Comparison of ENCODE assay signal across 10 cellular contexts in the genomic region with DNA sequence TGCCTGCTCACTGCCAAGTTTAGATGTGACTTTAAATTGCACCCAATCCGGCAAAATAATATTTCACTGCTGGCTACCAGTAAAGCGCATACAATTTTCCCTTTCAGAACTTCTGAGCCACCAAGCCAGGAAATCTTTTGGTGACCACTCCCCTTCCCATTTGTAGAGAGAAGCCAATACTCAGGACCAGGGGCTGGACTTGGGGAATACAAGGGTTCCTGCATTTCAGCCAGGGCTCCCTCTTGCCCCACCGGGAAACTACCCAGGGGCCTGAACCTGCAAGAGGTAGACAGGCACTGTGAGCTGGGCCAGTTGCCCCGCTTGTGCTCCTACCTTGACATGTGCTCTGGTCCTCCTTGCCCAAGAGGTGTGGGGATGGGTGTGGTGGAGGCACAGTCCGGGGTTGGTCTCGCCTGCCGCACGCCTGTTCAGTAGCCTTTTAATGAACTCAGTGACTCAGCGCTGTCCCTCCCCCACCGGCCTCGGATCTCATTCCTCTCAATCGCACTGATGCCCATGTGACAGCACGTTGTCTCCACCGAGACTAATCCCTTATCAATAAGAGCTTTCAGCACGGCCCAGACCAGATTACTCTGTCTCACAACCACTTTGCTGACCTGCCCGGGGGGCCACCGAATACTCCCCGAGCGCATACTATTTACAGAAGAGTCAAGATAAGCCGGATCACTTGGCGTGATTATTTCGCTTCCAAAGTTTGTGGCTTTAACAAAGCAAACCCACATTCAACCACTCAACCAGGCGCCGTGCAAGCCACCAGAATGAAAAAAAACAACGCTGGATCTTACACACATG.
A peak's percentile ranks its signal among the peaks of the same experiment; 100 is the strongest.
DNase-seq lines count a peak whose midpoint lies in the region; ATAC-seq, FAIRE-seq and TF ChIP-seq lines count a peak whose summit lies in the region.
"Had no signal": no experiment of that assay in that cellular context is flagged by ENCODE, and none has a peak within 500 bp of the region (broad histone marks: within the 10 kb centered on the region; RNA-seq: fewer than 3 reads in every experiment).

No MANE protein-coding gene starts in this region.

- H3K9me3 ChIP-seq in H1 (ENCODE audit: insufficient read depth in 2 of 2, low read depth in 1 of 2, low read length in 1 of 2) (no peaks in the 10 kb centered on the region), lower lobe of right lung (no peaks in the 10 kb centered on the region), A673 (ENCODE audit: low read depth, low read length, poor library complexity, severe bottlenecking) (no peaks in the 10 kb centered on the region)
- H3K9me3 ChIP-seq: tibial artery had no signal

- FAIRE-seq in H1 (lab: Jason Lieb, UNC) (peak; percentile 7), urothelium cell line (lab: Jason Lieb, UNC) (peak; percentile 20)

- no peak for TF ChIP-seq POLR2A in H1 (IDR thresholded peaks at IDR 0.05; ENCODE audit: control extremely low read depth in 1 of 2, low read depth in 2 of 2, low read length in 2 of 2)

- no peak overlapping the region for H3K9ac ChIP-seq in H1 (replicated peaks in 1 of 4; ENCODE audit: extremely low read depth in 1 of 4, low read depth in 3 of 4, low read length in 3 of 4)

- intact Hi-C loops in lower lobe of right lung (cut with DNase I): no loop called here
- intact Hi-C loops in A673 (cut with micrococcal nuclease; ENCODE audit: unreplicated experiment): no loop called here

- no peak overlapping the region for H2BK120ac ChIP-seq in H1 (replicated peaks; ENCODE audit: low read depth, low read length)

- no peak overlapping the region for H2AFZ ChIP-seq in H1 (ENCODE audit: low read length)

- H4K8ac ChIP-seq in H1 (ENCODE audit: extremely low read depth, insufficient read depth, low read length): no peak overlapping the region

- no peak overlapping the region for H3K14ac ChIP-seq in H1 (ENCODE audit: insufficient read length)

- no peak overlapping the region for H2AK5ac ChIP-seq in H1 (ENCODE audit: low read depth, low read length)

- H3K4me1 ChIP-seq in H1 (replicated peaks in 1 of 4; ENCODE audit: control insufficient read depth in 3 of 4, insufficient read depth in 4 of 4, low read length in 3 of 4): peaks cover 4 to 15% (median 10%) of the 10 kb centered on the region in 4 experiments
- H3K4me1 ChIP-seq in lower lobe of right lung: peaks cover 16% of the 10 kb centered on the region
- no peaks in the 10 kb centered on the region for H3K4me1 ChIP-seq in A673 (ENCODE audit: insufficient read depth, low read length, poor library complexity, severe bottlenecking)

- no peak overlapping the region for H3K23ac ChIP-seq in H1 (ENCODE audit: insufficient read length)

- H3K4me2 ChIP-seq in H1 (ENCODE audit: insufficient read depth in 1 of 2, low read depth in 2 of 2, low read length in 2 of 2): no peak overlapping the region

- WGBS in H1 (ENCODE audit: extremely low coverage in 1 of 2, insufficient coverage in 1 of 2, insufficient read length in 1 of 2, insufficient replicate concordance in 2 of 2, low coverage in 1 of 2, low lambda C conversion rate in 2 of 2, missing lambda C conversion rate in 1 of 2), 2 experiments: 90% methylated on average over 25 of the region's 25 CpGs; no CpG with 5 or more reads in 1 of the 2 experiments

- H4K20me1 ChIP-seq in H1 (replicated peaks in 1 of 2; ENCODE audit: control insufficient read depth in 1 of 2, insufficient read depth in 2 of 2, low read length in 2 of 2): no peaks in the 10 kb centered on the region

- H4K5ac ChIP-seq in H1 (ENCODE audit: insufficient read length, low read depth, low read length): no peak overlapping the region

- no peaks in the 10 kb centered on the region for H3K79me1 ChIP-seq in H1 (ENCODE audit: low read depth, low read length)

- H2BK12ac ChIP-seq in H1 (ENCODE audit: low read depth, low read length): no peak overlapping the region; the same call in 1 of the 2 replicates

- DNase-seq in NCI-H524 treated with DMSO at 0.1 percent for 48 hours (lab: John Stamatoyannopoulos, UW) (peak; percentile 43), H1 (ENCODE audit: low read depth in 1 of 2, low spot score in 2 of 2) (no peak), lower lobe of right lung (no peak), urothelium cell line (ENCODE audit: low spot score) (peak; percentile 81), DMS153 (lab: John Stamatoyannopoulos, UW) (no peak), A673 (ENCODE audit: low spot score) (no peak)
- DNase-seq: activated CD4-positive, alpha-beta T cell treated with anti-CD3 and anti-CD28 coated beads, Interleukin-2, amount 10 ng/mL, durations not matched to agents 24 days and 14 days; stimulated activated CD4-positive, alpha-beta T cell treated with anti-CD3 and anti-CD28 coated beads, Interleukin-2, amount 100 ng/mL, for 24 hours had no signal

- TF ChIP-seq CTCF in H1 (IDR thresholded peaks at IDR 0.05; ENCODE audit: control extremely low read depth in 1 of 3, insufficient read depth in 1 of 3, low read depth in 1 of 3, low read length in 3 of 3) (no peak), lower lobe of right lung (IDR thresholded peaks at IDR 0.05) (no peak), A673 (conservative IDR thresholded peaks at IDR 0.05; ENCODE audit: low read depth, low read length) (no peak)

- ATAC-seq in lower lobe of right lung: peak; percentile 54 to 71
- ATAC-seq in GM21737 (IDR thresholded peaks at IDR 0.05; ENCODE audit: unreplicated experiment): no peak

- no peaks in the 10 kb centered on the region for H3K36me3 ChIP-seq in H1 (ENCODE audit: control insufficient read depth in 2 of 4, insufficient read depth in 4 of 4, low read length in 3 of 4)
- H3K36me3 ChIP-seq in lower lobe of right lung: no peaks in the 10 kb centered on the region
- H3K36me3 ChIP-seq in A673 (ENCODE audit: insufficient read depth, low read length, poor library complexity, severe bottlenecking): no peaks in the 10 kb centered on the region
- H3K36me3 ChIP-seq: tibial artery had no signal

- no peak overlapping the region for H3K56ac ChIP-seq in H1 (replicated peaks; ENCODE audit: insufficient read length, low read depth, low read length)

- no peak overlapping the region for H2BK5ac ChIP-seq in H1 (ENCODE audit: low read depth, low read length)

- H3K18ac ChIP-seq in H1 (ENCODE audit: extremely low read depth, low read length): peak overlapping the region; percentile 62; the same call in 1 of the 2 replicates

- CTCF ChIA-PET in H1 (lab: Charles Lee; ENCODE audit: partially characterized antibody): interaction anchor here (0.7 to 1.2 kb wide), 2 partner anchors 14 to 17 kb away, joined by 3 to 4 read pairs; no protein-coding TSS in a partner anchor
- CTCF ChIA-PET in A673 (lab: Charles Lee): no interaction called here

- H4K91ac ChIP-seq in H1 (replicated peaks; ENCODE audit: insufficient read length, low read length): no peak overlapping the region

- no TSS peak for BruUV-seq in A673 (replicated peaks; lab: Mats Ljungman, UMichigan)

- TF ChIP-seq EP300 in H1 (IDR thresholded peaks at IDR 0.05; ENCODE audit: borderline replicate concordance in 1 of 2, low read depth in 2 of 2, low read length in 2 of 2): no peak

- H3K27me3 ChIP-seq in H1 (replicated peaks in 1 of 4; ENCODE audit: control insufficient read depth in 3 of 4, extremely low read depth in 1 of 4, insufficient read depth in 3 of 4, low read length in 3 of 4): no peaks in the 10 kb centered on the region
- no peaks in the 10 kb centered on the region for H3K27me3 ChIP-seq in lower lobe of right lung (ENCODE audit: low read depth)
- no peaks in the 10 kb centered on the region for H3K27me3 ChIP-seq in A673 (replicated peaks; ENCODE audit: insufficient read depth, low read depth, low read length, poor library complexity)
- H3K27me3 ChIP-seq: tibial artery had no signal

- H3K4me3 ChIP-seq in H1 (ENCODE audit: extremely low read depth in 1 of 4, insufficient read depth in 2 of 4, low read depth in 3 of 4, low read length in 4 of 4): no peak overlapping the region; a peak in 1 of 8 replicates
- no peak overlapping the region for H3K4me3 ChIP-seq in lower lobe of right lung
- no peak overlapping the region for H3K4me3 ChIP-seq in A673 (ENCODE audit: low read depth, low read length, poor library complexity, severe bottlenecking)
- H3K4me3 ChIP-seq: tibial artery had no signal

- TF ChIP-seq RAD21 in H1 (IDR thresholded peaks at IDR 0.05 in 1 of 2, conservative IDR thresholded peaks at IDR 0.05 in 1 of 2; ENCODE audit: low read depth in 2 of 2, low read length in 2 of 2): no peak

- H3K79me2 ChIP-seq in H1 (ENCODE audit: control insufficient read depth in 1 of 2, insufficient read depth in 2 of 2, low read length in 2 of 2): peaks cover 0 to 12% of the 10 kb centered on the region in 2 experiments; a peak in 2 of 4 replicates

- H2BK15ac ChIP-seq in H1 (ENCODE audit: low read length): no peak overlapping the region

- H3K23me2 ChIP-seq in H1 (ENCODE audit: low read depth, low read length): no peaks in the 10 kb centered on the region

- no peak overlapping the region for H3K27ac ChIP-seq in H1 (ENCODE audit: low read depth, low read length)
- H3K27ac ChIP-seq in lower lobe of right lung: no peak overlapping the region
- no peak overlapping the region for H3K27ac ChIP-seq in A673 (ENCODE audit: low read depth, low read length, poor library complexity, severe bottlenecking)
- H3K27ac ChIP-seq: tibial artery had no signal

- no peak overlapping the region for H3K4ac ChIP-seq in H1 (replicated peaks; ENCODE audit: insufficient read length, low read depth, low read length)

- POLR2A ChIA-PET in H1 (lab: Charles Lee; ENCODE audit: partially characterized antibody): no interaction called here
- POLR2A ChIA-PET in A673 (lab: Charles Lee; ENCODE audit: low non-redundant PET): interaction anchor here (0.6 kb wide), 1 partner anchor 240 kb away, joined by 4 read pairs; no protein-coding TSS in a partner anchor

- H2BK20ac ChIP-seq in H1 (ENCODE audit: low read length): no peak overlapping the region

TF ChIP-seq in H1, 55 proteins besides CTCF, POLR2A, EP300 and RAD21:
- TF ChIP-seq SP2 (IDR thresholded peaks at IDR 0.05; ENCODE audit: low read length): no peak
- TF ChIP-seq SIX5 (IDR thresholded peaks at IDR 0.05; ENCODE audit: low read depth, low read length): no peak
- TF ChIP-seq RBBP5 (IDR thresholded peaks at IDR 0.05; ENCODE audit: borderline replicate concordance, low read depth, low read length): no peak

Comparison
In these comparisons a context has a peak if more than half of its experiments do, and no peak if none do; other contexts are left out.
1. DNase-seq: peak in NCI-H524 treated with DMSO at 0.1 percent for 48 hours (single experiment) and urothelium cell line (single experiment); none in H1 (0 of 2), lower lobe of right lung (single experiment), DMS153 (single experiment) and A673 (single experiment).